In genomic region chr20:18020931-18021330, GRCh38 we compare ENCODE assay signal across 26 cellular contexts. TPM values are rescaled to one million over a fixed set of nuclear protein-coding genes. Genes with fewer than 3 reads are reported as not detected.
"Had no signal": no experiment of that assay in that cellular context is flagged by ENCODE, and none has a peak within 500 bp of the region (broad histone marks: within the 10 kb centered on the region; RNA-seq: fewer than 3 reads in every experiment).

No MANE protein-coding gene starts in this region.

- ATAC-seq: activated CD8-positive, alpha-beta T cell treated with anti-CD3 and anti-CD28 coated beads for 36 hours; activated T-cell treated with anti-CD3 and anti-CD28 coated beads, Interleukin-2, amount 50 U/mL, for 72 hours; PC-3; T-helper 17 cell had no signal

- H3K4me3 Mint-ChIP-seq: activated CD8-positive, alpha-beta T cell treated with anti-CD3 and anti-CD28 coated beads for 36 hours; activated naive CD8-positive, alpha-beta T cell treated with anti-CD3 and anti-CD28 coated beads, Interleukin-2, amount 10 ng/mL, durations not matched to agents 7 days and 5 days; activated T-cell treated with anti-CD3 and anti-CD28 coated beads, Interleukin-2, amount 50 U/mL, for 72 hours; T-helper 17 cell had no signal

- H3K27ac ChIP-seq: adrenal gland, VCaP had no signal

- H3K27ac Mint-ChIP-seq: activated CD8-positive, alpha-beta T cell treated with anti-CD3 and anti-CD28 coated beads for 36 hours; activated naive CD8-positive, alpha-beta T cell treated with anti-CD3 and anti-CD28 coated beads, Interleukin-2, amount 10 ng/mL, durations not matched to agents 7 days and 5 days; activated T-cell treated with anti-CD3 and anti-CD28 coated beads, Interleukin-2, amount 50 U/mL, for 72 hours; activated T-helper 2 cell treated with anti-CD3 and anti-CD28 coated beads, Interferon-gamma antibody, Interleukin-2, Interleukin-4, amounts not matched to agents 10 μg/mL and 5 μg/mL and 100 μg/mL, durations not matched to agents 14 hours and 24 hours and 36 hours; T-helper 17 cell had no signal

- H3K27me3 ChIP-seq: adrenal gland had no signal

- H3K4me1 ChIP-seq: adrenal gland had no signal

- H3K36me3 ChIP-seq: adrenal gland had no signal

- H3K36me3 Mint-ChIP-seq: activated naive CD8-positive, alpha-beta T cell treated with anti-CD3 and anti-CD28 coated beads, Interleukin-2, amount 10 ng/mL, durations not matched to agents 7 days and 5 days had no signal

- H3K9me3 ChIP-seq: adrenal gland had no signal

- FAIRE-seq: RCC 7860, TTC549 had no signal

- H3K9me3 Mint-ChIP-seq: activated CD8-positive, alpha-beta T cell treated with anti-CD3 and anti-CD28 coated beads for 36 hours; activated naive CD8-positive, alpha-beta T cell treated with anti-CD3 and anti-CD28 coated beads, Interleukin-2, amount 10 ng/mL, durations not matched to agents 7 days and 5 days; activated T-cell treated with anti-CD3 and anti-CD28 coated beads, Interleukin-2, amount 50 U/mL, for 72 hours; activated T-helper 2 cell treated with anti-CD3 and anti-CD28 coated beads, Interferon-gamma antibody, Interleukin-2, Interleukin-4, amounts not matched to agents 10 μg/mL and 5 μg/mL and 100 μg/mL, durations not matched to agents 14 hours and 24 hours and 36 hours had no signal

- H3K4me3 ChIP-seq: adrenal gland had no signal

- DNase-seq: activated CD4-positive, alpha-beta T cell treated with anti-CD3 and anti-CD28 coated beads for 4 hours; activated CD8-positive, alpha-beta memory T cell treated with anti-CD3 and anti-CD28 coated beads, Interleukin-2, amount 50 U/mL, for 4 hours; activated CD8-positive, alpha-beta T cell treated with anti-CD3 and anti-CD28 coated beads for 36 hours; activated gamma-delta T cell treated with Interleukin-2 at 50 U/mL for 16 hours; activated naive CD4-positive, alpha-beta T cell treated with anti-CD3 and anti-CD28 coated beads, Interleukin-2, amount 50 U/mL, for 16 hours; activated naive CD8-positive, alpha-beta T cell treated with anti-CD3 and anti-CD28 coated beads, Interleukin-2, amount 10 ng/mL, durations not matched to agents 7 days and 5 days; activated T-cell treated with anti-CD3 and anti-CD28 coated beads, Interleukin-2, amount 50 U/mL, for 72 hours; adrenal gland; cerebellar nuclear complex; Karpas-422; MM.1S; NCI-H1048; NCI-H146; NCI-H187 treated with DMSO at 0.1 percent for 48 hours; NCI-H2081 treated with DMSO at 0.1 percent for 48 hours; NCI-H446; NCI-H524; PC-3; SHP77 treated with DMSO at 0.1 percent for 48 hours; T-helper 17 cell; T1000 had no signal

- H3K4me1 Mint-ChIP-seq: activated naive CD8-positive, alpha-beta T cell treated with anti-CD3 and anti-CD28 coated beads, Interleukin-2, amount 10 ng/mL, durations not matched to agents 7 days and 5 days had no signal

RNA-seq across cellular contexts. Expression of gene OVOL2, which starts 36.8 kb away (rescaled TPM):
- total RNA-seq: activated CD8-positive, alpha-beta T cell treated with anti-CD3 and anti-CD28 coated beads for 36 hours; activated naive CD8-positive, alpha-beta T cell treated with anti-CD3 and anti-CD28 coated beads, Interleukin-2, amount 10 ng/mL, durations not matched to agents 7 days and 5 days; activated T-helper 2 cell treated with anti-CD3 and anti-CD28 coated beads, Interferon-gamma antibody, Interleukin-2, Interleukin-4, amounts not matched to agents 10 μg/mL and 5 μg/mL and 100 μg/mL, durations not matched to agents 14 hours and 24 hours and 36 hours; adrenal gland; cardiac septum; T-helper 17 cell had no signal
- polyA plus RNA-seq: adrenal gland had no signal
